In genomic region chr18:22405142-22405541, GRCh38 we compare ENCODE assay signal across 34 cellular contexts. TPM values are rescaled to one million over a fixed set of nuclear protein-coding genes. Genes with fewer than 3 reads are reported as not detected.
"Had no signal": no experiment of that assay in that cellular context is flagged by ENCODE, and none has a peak within 500 bp of the region (broad histone marks: within the 10 kb centered on the region; RNA-seq: fewer than 3 reads in every experiment).

No MANE protein-coding gene starts in this region.

- H3K27ac Mint-ChIP-seq: stimulated activated memory B cell treated with anti-CD40 and anti-IgM and Interleukin-4, amounts not matched to agents 10 μg/mL and 1 μg/mL and 100 μg/mL, for 72 hours; stimulated activated naive B cell treated with anti-CD40 and anti-IgM and Interleukin-4, amounts not matched to agents 10 μg/mL and 1 μg/mL and 100 μg/mL, for 72 hours; stimulated activated naive CD8-positive, alpha-beta T cell treated with anti-CD3 and anti-CD28 coated beads, Interleukin-15, amount 100 ng/mL, for 72 hours; stimulated activated naive CD8-positive, alpha-beta T cell treated with anti-CD3 and anti-CD28 coated beads, Interleukin-15, Interleukin-2, amounts not matched to agents 100 ng/mL and 50 ng/mL, for 24 hours; type B pancreatic cell had no signal

- H3K4me3 ChIP-seq: stomach, suprapubic skin, testis, thoracic aorta, thyroid gland, tibial artery, tibial nerve, transverse colon, upper lobe of left lung, upper lobe of right lung, uterus, vagina had no signal

- DNase-seq: stimulated activated CD4-positive, alpha-beta T cell treated with anti-CD3 and anti-CD28 coated beads, Interleukin-2, amount 100 ng/mL, for 48 hours; stimulated activated CD4-positive, alpha-beta T cell treated with anti-CD3 and anti-CD28 coated beads, Interleukin-4, amount 100 ng/mL, for 1 hour; stimulated activated CD4-positive, alpha-beta T cell treated with anti-CD3 and anti-CD28 coated beads, Interleukin-4, amount 100 ng/mL, for 24 hours; stimulated activated CD4-positive, alpha-beta T cell treated with anti-CD3 and anti-CD28 coated beads, Interleukin-4, amount 100 ng/mL, for 4 hours; stimulated activated CD8-positive, alpha-beta memory T cell treated with anti-CD3 and anti-CD28 coated beads, Interleukin-4, amount 100 ng/mL, for 48 hours; stimulated activated naive B cell treated with anti-CD40 and anti-IgM and Interleukin-4, amounts not matched to agents 10 μg/mL and 1 μg/mL and 100 μg/mL, for 72 hours; stimulated activated naive CD4-positive, alpha-beta T cell; stimulated activated naive CD4-positive, alpha-beta T cell treated with Interleukin-2 at 50 U/mL for 16 hours; stimulated activated naive CD8-positive, alpha-beta T cell treated with anti-CD3 and anti-CD28 coated beads, Interleukin-15, amount 100 ng/mL, for 72 hours; stimulated activated naive CD8-positive, alpha-beta T cell treated with anti-CD3 and anti-CD28 coated beads, Interleukin-15, Interleukin-2, amounts not matched to agents 100 U/mL and 50 U/mL, for 24 hours; stomach; substantia nigra; testis; thyroid gland; tibial artery; transverse colon; trophoblast cell; upper lobe of left lung; upper lobe of right lung; uterus had no signal

- H3K27me3 Mint-ChIP-seq: stimulated activated memory B cell treated with anti-CD40 and anti-IgM and Interleukin-4, amounts not matched to agents 10 μg/mL and 1 μg/mL and 100 μg/mL, for 72 hours; stimulated activated naive B cell treated with anti-CD40 and anti-IgM and Interleukin-4, amounts not matched to agents 10 μg/mL and 1 μg/mL and 100 μg/mL, for 72 hours; stimulated activated naive CD8-positive, alpha-beta T cell treated with anti-CD3 and anti-CD28 coated beads, Interleukin-15, amount 100 ng/mL, for 72 hours; stimulated activated naive CD8-positive, alpha-beta T cell treated with anti-CD3 and anti-CD28 coated beads, Interleukin-15, Interleukin-2, amounts not matched to agents 100 ng/mL and 50 ng/mL, for 24 hours had no signal

- ATAC-seq: stimulated activated effector memory CD8-positive, alpha-beta T cell treated with anti-CD3 and anti-CD28 coated beads, Interleukin-12 subunit alpha, Interleukin-12 subunit beta, amount 100 ng/mL, for 72 hours; stimulated activated memory B cell treated with anti-CD40 and anti-IgM and Interleukin-4, amounts not matched to agents 10 μg/mL and 1 μg/mL and 100 μg/mL, for 72 hours; stimulated activated naive B cell treated with anti-CD40 and anti-IgM and Interleukin-4, amounts not matched to agents 10 μg/mL and 1 μg/mL and 100 μg/mL, for 72 hours; stimulated activated naive CD8-positive, alpha-beta T cell treated with anti-CD3 and anti-CD28 coated beads, Interleukin-15, amount 100 ng/mL, for 72 hours; stimulated activated naive CD8-positive, alpha-beta T cell treated with anti-CD3 and anti-CD28 coated beads, Interleukin-15, Interleukin-2, amounts not matched to agents 100 U/mL and 50 U/mL, for 24 hours; upper lobe of right lung had no signal

- H3K36me3 Mint-ChIP-seq: stimulated activated effector memory CD8-positive, alpha-beta T cell treated with anti-CD3 and anti-CD28 coated beads, Interleukin-12 subunit alpha, Interleukin-12 subunit beta, amount 100 ng/mL, for 72 hours; stimulated activated memory B cell treated with anti-CD40 and anti-IgM and Interleukin-4, amounts not matched to agents 10 μg/mL and 1 μg/mL and 100 μg/mL, for 72 hours had no signal

- H3K27ac ChIP-seq: stomach, suprapubic skin, testis, thoracic aorta, thyroid gland, tibial artery, tibial nerve, transverse colon, upper lobe of left lung, upper lobe of right lung, uterus, vagina had no signal

- H3K4me1 Mint-ChIP-seq: stimulated activated memory B cell treated with anti-CD40 and anti-IgM and Interleukin-4, amounts not matched to agents 10 μg/mL and 1 μg/mL and 100 μg/mL, for 72 hours; stimulated activated naive B cell treated with anti-CD40 and anti-IgM and Interleukin-4, amounts not matched to agents 10 μg/mL and 1 μg/mL and 100 μg/mL, for 72 hours; stimulated activated naive CD8-positive, alpha-beta T cell treated with anti-CD3 and anti-CD28 coated beads, Interleukin-15, amount 100 ng/mL, for 72 hours had no signal

- H3K9me3 ChIP-seq: suprapubic skin, testis, thyroid gland, upper lobe of right lung, vagina had no signal

- H3K4me3 Mint-ChIP-seq: stimulated activated effector memory CD8-positive, alpha-beta T cell treated with anti-CD3 and anti-CD28 coated beads, Interleukin-12 subunit alpha, Interleukin-12 subunit beta, amount 100 ng/mL, for 72 hours; stimulated activated memory B cell treated with anti-CD40 and anti-IgM and Interleukin-4, amounts not matched to agents 10 μg/mL and 1 μg/mL and 100 μg/mL, for 72 hours; stimulated activated naive B cell treated with anti-CD40 and anti-IgM and Interleukin-4, amounts not matched to agents 10 μg/mL and 1 μg/mL and 100 μg/mL, for 72 hours; stimulated activated naive CD8-positive, alpha-beta T cell treated with anti-CD3 and anti-CD28 coated beads, Interleukin-15, amount 100 ng/mL, for 72 hours; stimulated activated naive CD8-positive, alpha-beta T cell treated with anti-CD3 and anti-CD28 coated beads, Interleukin-15, Interleukin-2, amounts not matched to agents 100 ng/mL and 50 ng/mL, for 24 hours; type B pancreatic cell had no signal

- H3K4me1 ChIP-seq: stomach, suprapubic skin, testis, tibial artery, tibial nerve, transverse colon, upper lobe of left lung, upper lobe of right lung, uterus, vagina had no signal

- H3K36me3 ChIP-seq: stomach, suprapubic skin, thoracic aorta, thyroid gland, tibial artery, tibial nerve, transverse colon, upper lobe of left lung, upper lobe of right lung, uterus, vagina had no signal

- H3K27me3 ChIP-seq: stomach, suprapubic skin, testis, thyroid gland, tibial artery, tibial nerve, transverse colon, upper lobe of left lung, upper lobe of right lung, uterus, vagina had no signal

- FAIRE-seq: urothelium cell line had no signal

RNA-seq across cellular contexts. Expression of gene CTAGE1, which starts 12.6 kb away (rescaled TPM):
- total RNA-seq: stomach, subcutaneous adipose tissue, suprapubic skin, temporal lobe, thoracic aorta, thyroid gland, tibial nerve, transverse colon, upper lobe of left lung, upper lobe of right lung, ureter, urinary bladder, uterus, vagina had no signal
- polyA plus RNA-seq: stomach, thymus, urinary bladder had no signal
